In the genomic region with DNA sequence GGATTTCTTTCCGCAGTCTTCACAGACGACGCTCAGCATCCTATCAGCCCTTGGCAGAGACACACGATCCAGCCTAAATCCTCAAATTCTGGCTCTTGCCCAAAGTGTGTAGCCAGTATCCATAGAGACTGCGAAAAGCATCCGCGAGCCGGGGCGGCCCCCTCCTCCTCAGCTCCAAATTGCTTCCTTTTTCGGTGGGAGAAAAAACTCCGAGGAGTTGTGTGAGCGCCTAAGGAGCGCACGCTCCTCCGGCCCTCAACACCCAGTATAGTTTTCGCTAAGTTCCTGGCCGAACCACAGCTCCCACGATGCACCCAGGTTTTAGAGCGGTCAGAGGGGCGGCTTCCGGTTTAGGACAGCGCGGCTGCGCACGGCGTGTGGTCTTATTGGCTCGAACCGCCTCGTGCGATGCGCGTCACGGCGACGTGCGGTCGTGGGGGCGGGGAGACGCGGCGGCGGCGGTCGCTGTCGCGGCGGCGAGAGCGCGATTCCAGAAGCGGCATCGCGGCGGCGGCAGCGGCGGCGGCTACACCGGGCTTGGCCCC, we compare ENCODE assay signal across 1 cellular context.
A peak's percentile ranks its signal among the peaks of the same experiment; 100 is the strongest.
TF ChIP-seq lines count a peak whose summit lies in the region.

Gene ADIPOR2 (plus strand): TSS at position 493 of the 545 bp plus-strand sequence. CDS start 63,274 bp downstream, outside the sequence.

TF ChIP-seq in HepG2, 621 proteins besides CTCF, POLR2A, EP300 and RAD21 (continued from another document and continues in another):
- TF ChIP-seq ZNF609 (CRISPR knock-in tag; IDR thresholded peaks at IDR 0.05; ENCODE audit: borderline replicate concordance) (peak; percentile 57; the same call in 1 of the 2 replicates), SALL2 (CRISPR knock-in tag; IDR thresholded peaks at IDR 0.05) (peak; percentile 60; the same call in 1 of the 2 replicates), ZNF350 (CRISPR knock-in tag; IDR thresholded peaks at IDR 0.05; ENCODE audit: borderline replicate concordance, low read depth) (peak; percentile 40; the same call in 1 of the 2 replicates), HNRNPK (IDR thresholded peaks at IDR 0.05; ENCODE audit: low read depth, low read length, poor library complexity, severe bottlenecking) (peak; percentile 100), NFAT5 (CRISPR knock-in tag; IDR thresholded peaks at IDR 0.05) (0 out of 2 replicates have a peak, but pooled peaks have one; percentile 43), KLF16 (CRISPR knock-in tag; IDR thresholded peaks at IDR 0.05) (peak in 1 of 2 experiments; percentile 57; a peak in 2 of 4 replicates), ZNF839 (CRISPR knock-in tag; IDR thresholded peaks at IDR 0.05; ENCODE audit: borderline replicate concordance) (no peak), MAFF (IDR thresholded peaks at IDR 0.05; ENCODE audit: low read depth, low read length) (no peak), RFXANK (CRISPR knock-in tag; IDR thresholded peaks at IDR 0.05) (0 out of 2 replicates have a peak, but pooled peaks have one; percentile 66), ZNF124 (CRISPR knock-in tag; IDR thresholded peaks at IDR 0.05) (no peak; the same call in 1 of the 2 replicates), ZNF160 (CRISPR knock-in tag; IDR thresholded peaks at IDR 0.05) (no peak), MAX (IDR thresholded peaks at IDR 0.05) (peak; percentile 84), FOXA3 (CRISPR knock-in tag; IDR thresholded peaks at IDR 0.05) (peak; percentile 48), NR3C1 (CRISPR knock-in tag; IDR thresholded peaks at IDR 0.05) (no peak), POLR2AphosphoS5 (IDR thresholded peaks at IDR 0.05; ENCODE audit: low read depth, low read length) (peak; percentile 93), CHD4 (IDR thresholded peaks at IDR 0.05; ENCODE audit: borderline replicate concordance, low read length) (no peak), ZNF569 (CRISPR knock-in tag; IDR thresholded peaks at IDR 0.05; ENCODE audit: borderline replicate concordance) (no peak), GABPA (IDR thresholded peaks at IDR 0.05; ENCODE audit: low read depth, low read length) (peak; percentile 58), GABPA (CRISPR knock-in tag; IDR thresholded peaks at IDR 0.05; ENCODE audit: low read depth) (peak; percentile 86), STAT5B (CRISPR knock-in tag; IDR thresholded peaks at IDR 0.05) (peak; percentile 57; the same call in 1 of the 2 replicates), ZHX2 (IDR thresholded peaks at IDR 0.05; ENCODE audit: low read depth) (peak; percentile 60; the same call in 1 of the 2 replicates), ZHX2 (CRISPR knock-in tag; IDR thresholded peaks at IDR 0.05; ENCODE audit: borderline replicate concordance) (no peak), SUZ12 (IDR thresholded peaks at IDR 0.05; ENCODE audit: low read depth, low read length) (peak; percentile 37; the same call in 1 of the 2 replicates), AHR (CRISPR knock-in tag; IDR thresholded peaks at IDR 0.05) (peak; percentile 72; the same call in 1 of the 2 replicates), ZNF496 (CRISPR knock-in tag; IDR thresholded peaks at IDR 0.05; ENCODE audit: insufficient replicate concordance) (no peak), ATF2 (CRISPR knock-in tag; IDR thresholded peaks at IDR 0.05) (0 out of 2 replicates have a peak, but pooled peaks have one; percentile 20), ZNF274 (CRISPR knock-in tag; IDR thresholded peaks at IDR 0.05) (0 out of 2 replicates have a peak, but pooled peaks have one; percentile 12), SNAI1 (CRISPR knock-in tag; IDR thresholded peaks at IDR 0.05; ENCODE audit: borderline replicate concordance) (peak; percentile 66; the same call in 1 of the 2 replicates)
